In the genomic region with DNA sequence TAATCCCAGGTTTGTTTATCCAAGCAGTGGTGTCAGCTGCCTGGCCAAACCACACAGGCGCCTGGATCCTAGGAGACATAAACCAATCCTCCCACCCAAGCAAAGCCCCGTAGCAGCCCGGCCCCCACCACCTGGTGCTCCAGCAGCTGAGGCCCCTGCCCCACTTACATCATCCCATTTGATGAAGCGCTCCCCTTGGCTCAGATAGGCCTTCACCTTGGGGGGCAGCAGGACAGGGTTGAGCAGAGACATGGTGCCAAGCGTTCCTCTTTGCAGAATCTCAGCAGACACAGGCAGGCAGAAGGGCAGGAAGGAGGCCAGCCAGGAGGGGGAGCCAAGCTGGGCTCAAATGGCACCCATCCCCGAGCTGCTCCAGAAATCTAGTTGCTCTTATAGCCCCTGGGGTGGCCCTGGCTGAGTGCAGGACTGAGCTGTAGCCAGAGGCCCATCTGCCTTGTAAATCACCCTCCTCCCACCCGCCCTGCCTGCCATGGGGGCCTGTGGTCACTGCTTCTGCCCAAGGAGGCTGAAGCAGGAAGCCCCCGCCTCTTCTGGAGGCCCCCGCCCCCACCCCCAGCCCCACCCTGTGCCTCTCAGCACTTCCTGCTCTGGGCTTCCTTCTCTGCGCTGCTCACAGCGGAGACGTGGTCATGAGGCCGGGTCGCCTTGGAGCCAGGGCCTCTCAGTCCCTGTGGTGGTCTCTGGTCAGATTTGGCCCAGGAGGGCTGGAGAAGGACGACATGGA, we compare ENCODE assay signal across 8 cellular contexts. TPM values are rescaled to one million over a fixed set of nuclear protein-coding genes. Genes with fewer than 3 reads are reported as not detected.
DNase-seq lines count a peak whose midpoint lies in the region; ATAC-seq and TF ChIP-seq lines count a peak whose summit lies in the region.

A gene with protein sequence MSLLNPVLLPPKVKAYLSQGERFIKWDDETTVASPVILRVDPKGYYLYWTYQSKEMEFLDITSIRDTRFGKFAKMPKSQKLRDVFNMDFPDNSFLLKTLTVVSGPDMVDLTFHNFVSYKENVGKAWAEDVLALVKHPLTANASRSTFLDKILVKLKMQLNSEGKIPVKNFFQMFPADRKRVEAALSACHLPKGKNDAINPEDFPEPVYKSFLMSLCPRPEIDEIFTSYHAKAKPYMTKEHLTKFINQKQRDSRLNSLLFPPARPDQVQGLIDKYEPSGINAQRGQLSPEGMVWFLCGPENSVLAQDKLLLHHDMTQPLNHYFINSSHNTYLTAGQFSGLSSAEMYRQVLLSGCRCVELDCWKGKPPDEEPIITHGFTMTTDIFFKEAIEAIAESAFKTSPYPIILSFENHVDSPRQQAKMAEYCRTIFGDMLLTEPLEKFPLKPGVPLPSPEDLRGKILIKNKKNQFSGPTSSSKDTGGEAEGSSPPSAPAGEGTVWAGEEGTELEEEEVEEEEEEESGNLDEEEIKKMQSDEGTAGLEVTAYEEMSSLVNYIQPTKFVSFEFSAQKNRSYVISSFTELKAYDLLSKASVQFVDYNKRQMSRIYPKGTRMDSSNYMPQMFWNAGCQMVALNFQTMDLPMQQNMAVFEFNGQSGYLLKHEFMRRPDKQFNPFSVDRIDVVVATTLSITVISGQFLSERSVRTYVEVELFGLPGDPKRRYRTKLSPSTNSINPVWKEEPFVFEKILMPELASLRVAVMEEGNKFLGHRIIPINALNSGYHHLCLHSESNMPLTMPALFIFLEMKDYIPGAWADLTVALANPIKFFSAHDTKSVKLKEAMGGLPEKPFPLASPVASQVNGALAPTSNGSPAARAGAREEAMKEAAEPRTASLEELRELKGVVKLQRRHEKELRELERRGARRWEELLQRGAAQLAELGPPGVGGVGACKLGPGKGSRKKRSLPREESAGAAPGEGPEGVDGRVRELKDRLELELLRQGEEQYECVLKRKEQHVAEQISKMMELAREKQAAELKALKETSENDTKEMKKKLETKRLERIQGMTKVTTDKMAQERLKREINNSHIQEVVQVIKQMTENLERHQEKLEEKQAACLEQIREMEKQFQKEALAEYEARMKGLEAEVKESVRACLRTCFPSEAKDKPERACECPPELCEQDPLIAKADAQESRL (minus strand): TSS at position 515 of the 745 bp plus-strand sequence. CDS start 263 bp downstream, at position 252.

- peak in 9 of 14 donors; percentile 19 to 62 (median 33) for DNase-seq in C1 segment of cervical spinal cord (lab: John Stamatoyannopoulos, UW)
- peak; percentile 74 for DNase-seq in Karpas-422
- DNase-seq in activated CD4-positive, CD25-positive, alpha-beta regulatory T cell treated with anti-CD3 and anti-CD28 coated beads, Interleukin-2, amount 50 U/mL, for 72 hours, result peak; percentile 67
- peak; percentile 60 for DNase-seq in natural killer cell
- DNase-seq in thoracic aorta (ENCODE audit: low spot score), result no peak
- DNase-seq in ACHN, result no peak

- H3K4me3 ChIP-seq in Karpas-422 (ENCODE audit: low read length) (peak within 1 kb of the TSS; percentile 59; the same call in 1 of the 2 replicates), thoracic aorta (peak within 1 kb of the TSS; percentile 62)

- H3K9me3 ChIP-seq in Karpas-422 (ENCODE audit: low read length) (no peaks in the 10 kb centered on the region), thoracic aorta (no peaks in the 10 kb centered on the region)

- in situ Hi-C loops in ACHN (cut with HindIII; ENCODE audit: low pct_ligation_motif_present, low pct_unique_long_range_greater_than_20kb, low sequenced_read_pairs), result no loop called here

- peak within 1 kb of the TSS; percentile 99 for H3K4me3 Mint-ChIP-seq in dendritic cell treated with granulocyte-macrophage colony-stimulating factor and Interleukin-4, amounts not matched to agents 40 ng/mL and 50 ng/mL, for 4 days
- H3K4me3 Mint-ChIP-seq in natural killer cell, result peak within 1 kb of the TSS; percentile 95

- H3K9me2 ChIP-seq in Karpas-422 (replicated peaks; ENCODE audit: insufficient read depth, low read length), result no peaks in the 10 kb centered on the region

- H3K36me3 ChIP-seq in Karpas-422 (ENCODE audit: insufficient read depth, low read length) (no peaks in the 10 kb centered on the region), thoracic aorta (no peaks in the 10 kb centered on the region)

- H4K20me1 ChIP-seq in Karpas-422 (ENCODE audit: insufficient read depth, low read depth, low read length), result no peaks in the 10 kb centered on the region

- ATAC-seq in GM19397 (IDR thresholded peaks at IDR 0.05; ENCODE audit: unreplicated experiment) (peak; percentile 49), natural killer cell (peak; percentile 78 to 85 (median 79)), thoracic aorta (ENCODE audit: insufficient number of reproducible peaks, low FRiP score, low read depth) (no peak)

- peak within 1 kb of the TSS; percentile 91 for H3K27ac Mint-ChIP-seq in dendritic cell treated with granulocyte-macrophage colony-stimulating factor and Interleukin-4, amounts not matched to agents 40 ng/mL and 50 ng/mL, for 4 days
- H3K27ac Mint-ChIP-seq in natural killer cell, result peak within 1 kb of the TSS; percentile 84 to 92

- no peaks in the 10 kb centered on the region for H3K27me3 ChIP-seq in Karpas-422 (ENCODE audit: low read length)
- H3K27me3 ChIP-seq in thoracic aorta (replicated peaks; ENCODE audit: insufficient read depth), result no peaks in the 10 kb centered on the region

- H3K27me3 Mint-ChIP-seq in dendritic cell treated with granulocyte-macrophage colony-stimulating factor and Interleukin-4, amounts not matched to agents 40 ng/mL and 50 ng/mL, for 4 days, result peaks cover 8% of the 10 kb centered on the region
- H3K27me3 Mint-ChIP-seq in natural killer cell (ENCODE audit: low read depth in 2 of 2), result no peaks in the 10 kb centered on the region

- H3K4me2 ChIP-seq in Karpas-422 (ENCODE audit: low read depth, low read length, poor library complexity, severe bottlenecking), result peak within 1 kb of the TSS; percentile 74

- peak; percentile 62 for TF ChIP-seq CTCF in natural killer cell (IDR thresholded peaks at IDR 0.05)
- TF ChIP-seq CTCF in thoracic aorta (IDR thresholded peaks at IDR 0.05), result no peak

- H3K9ac ChIP-seq in Karpas-422 (ENCODE audit: low read length), result peak within 1 kb of the TSS; percentile 65

- H3K27ac ChIP-seq in Karpas-422 (ENCODE audit: low read length) (peak within 1 kb of the TSS; percentile 70), thoracic aorta (peak within 1 kb of the TSS in 1 of 2 donors; percentile 52)

- H2AFZ ChIP-seq in Karpas-422 (ENCODE audit: low read length), result no peak within 1 kb of the TSS

- H3K4me1 ChIP-seq in Karpas-422 (ENCODE audit: low read length), result peaks cover 33% of the 10 kb centered on the region
- H3K4me1 ChIP-seq in thoracic aorta (ENCODE audit: control insufficient read depth in 1 of 2, low read depth in 2 of 2), result no peaks in the 10 kb centered on the region

- intact Hi-C loops in dendritic cell treated with granulocyte-macrophage colony-stimulating factor and Interleukin-4, amounts not matched to agents 40 ng/mL and 50 ng/mL, for 4 days (cut with micrococcal nuclease), result loop anchor here (1.0 to 2.0 kb wide), 2 partner anchors 23 to 27 kb away; no protein-coding TSS in a partner anchor
- intact Hi-C loops in natural killer cell (cut with micrococcal nuclease), result loop anchor here (1.0 kb wide), 1 partner anchor 14 kb away; no protein-coding TSS in a partner anchor

- no peaks in the 10 kb centered on the region for H3K9me3 Mint-ChIP-seq in dendritic cell treated with granulocyte-macrophage colony-stimulating factor and Interleukin-4, amounts not matched to agents 40 ng/mL and 50 ng/mL, for 4 days
- no peaks in the 10 kb centered on the region for H3K9me3 Mint-ChIP-seq in natural killer cell

- peaks cover 54% of the 10 kb centered on the region for H3K36me3 Mint-ChIP-seq in dendritic cell treated with granulocyte-macrophage colony-stimulating factor and Interleukin-4, amounts not matched to agents 40 ng/mL and 50 ng/mL, for 4 days (ENCODE audit: low read depth)
- H3K36me3 Mint-ChIP-seq in natural killer cell, result no peaks in the 10 kb centered on the region

- no peaks in the 10 kb centered on the region for H3K79me2 ChIP-seq in Karpas-422 (ENCODE audit: low read length)

- peaks cover 67% of the 10 kb centered on the region for H3K4me1 Mint-ChIP-seq in dendritic cell treated with granulocyte-macrophage colony-stimulating factor and Interleukin-4, amounts not matched to agents 40 ng/mL and 50 ng/mL, for 4 days (ENCODE audit: low read depth)
- peaks cover 58 to 69% of the 10 kb centered on the region in 2 donors for H3K4me1 Mint-ChIP-seq in natural killer cell

RNA-seq across cellular contexts. Expression of the gene that starts here (rescaled TPM):
- total RNA-seq in Karpas-422 (2014; rRNA removed; shearing (Covaris generic); ENCODE audit: low replicate concordance), result 4.3 and 8.7 TPM in 2 replicates
- total RNA-seq in natural killer cell (100 to 1,000 TPM; 345 to 440 (median 432) TPM), thoracic aorta (10 to 100 TPM; 17.7 to 32.4 TPM)

Comparison
In these comparisons a context has a peak if more than half of its experiments do, and no peak if none do; other contexts are left out.
1. RNA of the gene that starts here (total RNA-seq): 345 to 440 TPM in natural killer cell; 17.7 to 32.4 TPM in thoracic aorta and 4.3 to 8.7 TPM in Karpas-422; every median in the first group is over 10 times any median in the second.
2. DNase-seq: peak in C1 segment of cervical spinal cord (9 of 14), Karpas-422 (single experiment), activated CD4-positive, CD25-positive, alpha-beta regulatory T cell treated with anti-CD3 and anti-CD28 coated beads, Interleukin-2, amount 50 U/mL, for 72 hours (single experiment) and natural killer cell (single experiment); none in thoracic aorta (single experiment) and ACHN (single experiment).